In genomic region chr4:174538123-174538875, GRCh38 we compare ENCODE assay signal across 9 cellular contexts. TPM values are rescaled to one million over a fixed set of nuclear protein-coding genes. Genes with fewer than 3 reads are reported as not detected.
A peak's percentile ranks its signal among the peaks of the same experiment; 100 is the strongest.
DNase-seq lines count a peak whose midpoint lies in the region; ATAC-seq and TF ChIP-seq lines count a peak whose summit lies in the region.
"Had no signal": no experiment of that assay in that cellular context is flagged by ENCODE, and none has a peak within 500 bp of the region (broad histone marks: within the 10 kb centered on the region; RNA-seq: fewer than 3 reads in every experiment).

No MANE protein-coding gene starts in this region.

- peak; percentile 34 for DNase-seq in MCF 10A (ENCODE audit: unreplicated experiment)
- DNase-seq in breast epithelium (ENCODE audit: low spot score in 2 of 2): no peak
- DNase-seq in Panc1 (ENCODE audit: low read depth, low spot score): no peak
- DNase-seq in HFFc6: no peak
- DNase-seq in kidney glomerular epithelial cell (lab: John Stamatoyannopoulos, UW): no peak
- DNase-seq in CD1c-positive myeloid dendritic cell (ENCODE audit: extremely low spot score): no peak
- DNase-seq in right cardiac atrium: no peak
- DNase-seq: Caco-2 had no signal

- POLR2A ChIA-PET in MCF 10A (lab: Yijun Ruan, JAX): interaction anchor here (1.1 to 1.2 kb wide), 2 partner anchors 16 to 115 kb away, joined by 3 to 4 read pairs; no protein-coding TSS in a partner anchor
- POLR2A ChIA-PET in Panc1 (lab: Charles Lee): no interaction called here

- H3K36me3 Mint-ChIP-seq in MCF 10A (ENCODE audit: insufficient read depth, unreplicated experiment) (peaks cover 6% of the 10 kb centered on the region), HFFc6 (ENCODE audit: low read depth) (no peaks in the 10 kb centered on the region)

- H3K36me3 ChIP-seq in breast epithelium (no peaks in the 10 kb centered on the region), Panc1 (ENCODE audit: control insufficient read depth, insufficient read depth, low read length) (no peaks in the 10 kb centered on the region)

- no peak for TF ChIP-seq CTCF in MCF 10A (IDR thresholded peaks at IDR 0.05; ENCODE audit: unreplicated experiment)
- no peak for TF ChIP-seq CTCF in breast epithelium (IDR thresholded peaks at IDR 0.05)
- no peak for TF ChIP-seq CTCF in Panc1 (IDR thresholded peaks at IDR 0.05)
- TF ChIP-seq CTCF in HFFc6 (IDR thresholded peaks at IDR 0.05): no peak

- H3K4me3 Mint-ChIP-seq in MCF 10A (ENCODE audit: unreplicated experiment) (peak overlapping the region; percentile 12), HFFc6 (no peak overlapping the region)

- 84% methylated on average over 4 of the region's 4 CpGs for WGBS in right cardiac atrium

- BruUV-seq in MCF 10A (replicated peaks; lab: Mats Ljungman, UMichigan): no TSS peak
- BruUV-seq in Panc1 (replicated peaks; lab: Mats Ljungman, UMichigan): no TSS peak

- H3K4me1 ChIP-seq in breast epithelium (no peaks in the 10 kb centered on the region), Panc1 (ENCODE audit: control insufficient read depth, insufficient read depth, low read length) (no peaks in the 10 kb centered on the region), right cardiac atrium (ENCODE audit: control insufficient read depth, insufficient read depth, low read length) (no peaks in the 10 kb centered on the region)

- no peak for TF ChIP-seq POLR2A in breast epithelium (IDR thresholded peaks at IDR 0.05)

- H3K27ac ChIP-seq in breast epithelium (no peak overlapping the region), Panc1 (ENCODE audit: low read length) (no peak overlapping the region), right cardiac atrium (ENCODE audit: low read length) (no peak overlapping the region)

- intact Hi-C loops in MCF 10A (cut with micrococcal nuclease): no loop called here
- intact Hi-C loops in breast epithelium (cut with DNase I; ENCODE audit: low total_unique reads): no loop called here
- intact Hi-C loops in Panc1 (cut with micrococcal nuclease; ENCODE audit: unreplicated experiment): no loop called here
- intact Hi-C loops in right cardiac atrium (cut with DNase I): no loop called here

- in situ Hi-C loops in Panc1 (cut with HindIII; ENCODE audit: low pct_unique_long_range_greater_than_20kb, low sequenced_read_pairs): no loop called here

- H3K27me3 ChIP-seq in breast epithelium (no peaks in the 10 kb centered on the region), Panc1 (ENCODE audit: control insufficient read depth, insufficient read depth, low read length) (no peaks in the 10 kb centered on the region), right cardiac atrium (ENCODE audit: control insufficient read depth, insufficient read depth) (no peaks in the 10 kb centered on the region)

- no peak overlapping the region for H3K4me3 ChIP-seq in breast epithelium
- no peak overlapping the region for H3K4me3 ChIP-seq in Panc1 (ENCODE audit: low read depth in 2 of 2, low read length in 2 of 2)
- H3K4me3 ChIP-seq in right cardiac atrium (ENCODE audit: low read length): no peak overlapping the region

- peak; percentile 97 for ATAC-seq in HG02885 (IDR thresholded peaks at IDR 0.05; ENCODE audit: poor library complexity, unreplicated experiment)
- ATAC-seq in Panc1: 0 out of 2 replicates have a peak, but pooled peaks have one; percentile 45
- no peak for ATAC-seq in right cardiac atrium

- no peaks in the 10 kb centered on the region for H3K27me3 Mint-ChIP-seq in MCF 10A (ENCODE audit: insufficient read depth, unreplicated experiment)
- no peaks in the 10 kb centered on the region for H3K27me3 Mint-ChIP-seq in HFFc6 (ENCODE audit: insufficient read depth)

- H3K27ac Mint-ChIP-seq in MCF 10A (ENCODE audit: low read depth, unreplicated experiment) (peak overlapping the region; percentile 46), HFFc6 (no peak overlapping the region)

- H3K4me1 Mint-ChIP-seq in MCF 10A (ENCODE audit: insufficient read depth, unreplicated experiment) (peaks cover 14% of the 10 kb centered on the region), HFFc6 (ENCODE audit: low read depth) (no peaks in the 10 kb centered on the region)

- H3K9me3 ChIP-seq in breast epithelium (no peaks in the 10 kb centered on the region), Panc1 (ENCODE audit: control insufficient read depth, insufficient read depth, low read depth, low read length) (no peaks in the 10 kb centered on the region), right cardiac atrium (ENCODE audit: control insufficient read depth, low read length) (no peaks in the 10 kb centered on the region)

- H3K9me3 Mint-ChIP-seq in MCF 10A (ENCODE audit: unreplicated experiment) (peaks cover 8% of the 10 kb centered on the region), HFFc6 (peaks cover 27% of the 10 kb centered on the region)

- CTCF ChIA-PET in MCF 10A (lab: Yijun Ruan, JAX) (interaction anchor here (1.5 kb wide), 1 partner anchor 94 kb away, joined by 5 read pairs; no protein-coding TSS in a partner anchor), Panc1 (lab: Charles Lee) (no interaction called here)

RNA-seq across cellular contexts. Expression of gene HPGD, which starts 16.0 kb away (rescaled TPM):
- total RNA-seq in MCF 10A (2022) (0.59 and 0.77 TPM in 2 replicates), breast epithelium (100 to 1,000 TPM in 1 of 3 donors, 10 to 100 TPM in 1, 1 to 10 TPM in 1; 9.8 to 137 (median 10.5) TPM), Panc1 (2021; ENCODE audit: unreplicated experiment) (1.2 TPM), right cardiac atrium (1 to 10 TPM in 1 of 4 donors, under 1 TPM in 3; 0.34 to 1.6 (median 0.60) TPM)
- polyA plus RNA-seq in Panc1 (2012; ENCODE audit: insufficient read length): 0.57 TPM
- not detected for total RNA-seq in HFFc6 (2021; fragmentation: NEBNext Ultra II Directional; extraction: Animal tissue kit (Norgen Biotek cat#: 25700))
- polyA plus RNA-seq in right cardiac atrium: 0.18 TPM

Comparison
In these comparisons a context has a peak if more than half of its experiments do, and no peak if none do; other contexts are left out.
1. ATAC-seq: peak in HG02885 (single experiment) and Panc1 (single experiment); none in right cardiac atrium (0 of 2).